ENCODE assay signal across 26 cellular contexts in the genomic region with DNA sequence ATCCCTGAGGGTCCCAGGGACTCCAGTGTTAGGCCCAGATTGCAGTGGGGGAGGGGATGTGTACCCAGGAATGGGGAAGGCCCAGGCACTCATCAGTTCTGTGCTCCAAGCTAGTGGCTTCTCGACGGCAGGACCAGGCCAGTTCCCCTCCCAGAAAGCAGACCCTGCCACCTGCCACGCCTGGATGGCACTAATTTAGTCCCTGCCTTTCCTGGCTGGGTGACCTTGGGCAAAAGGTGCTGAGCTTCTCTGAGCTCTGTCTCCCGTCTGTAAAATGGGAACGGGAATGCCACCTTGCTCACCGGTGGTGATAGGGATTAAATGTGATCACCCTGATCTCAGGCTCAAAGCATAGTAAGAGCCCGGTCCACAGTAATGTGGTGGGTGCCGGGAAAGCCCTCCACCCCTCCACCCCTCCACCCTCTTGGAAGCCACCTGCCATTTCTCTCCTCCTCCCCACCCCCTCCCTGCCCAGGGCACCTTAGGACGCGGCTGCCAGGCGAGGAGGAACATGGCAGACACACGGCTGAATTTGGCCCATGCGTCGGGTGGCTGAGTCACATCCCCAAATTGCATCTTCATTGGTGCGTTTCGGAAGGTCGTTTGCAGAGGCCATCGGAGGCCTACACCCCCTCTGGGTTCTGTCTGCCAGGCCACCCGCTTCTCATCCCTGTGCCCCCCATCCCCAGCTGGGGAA. TPM values are rescaled to one million over a fixed set of nuclear protein-coding genes. Genes with fewer than 3 reads are reported as not detected.
"Had no signal": no experiment of that assay in that cellular context is flagged by ENCODE, and none has a peak within 500 bp of the region (broad histone marks: within the 10 kb centered on the region; RNA-seq: fewer than 3 reads in every experiment).

No MANE protein-coding gene starts in this region.

- H3K36me3 Mint-ChIP-seq: natural killer cell; stimulated activated memory B cell treated with anti-CD40 and anti-IgM and Interleukin-4, amounts not matched to agents 10 μg/mL and 1 μg/mL and 100 μg/mL, for 72 hours had no signal

- H3K9me3 ChIP-seq: colonic mucosa, gastrocnemius medialis, heart right ventricle, lower lobe of right lung, psoas muscle, sigmoid colon, testis, tibial artery had no signal

- FAIRE-seq: keratinocyte had no signal

- H3K36me3 ChIP-seq: colonic mucosa, gastrocnemius medialis, heart right ventricle, lower lobe of right lung, sigmoid colon, tibial artery had no signal

- H3K4me3 Mint-ChIP-seq: dendritic cell treated with granulocyte-macrophage colony-stimulating factor and Interleukin-4, amounts not matched to agents 40 ng/mL and 50 ng/mL, for 4 days; endodermal cell; natural killer cell; stimulated activated memory B cell treated with anti-CD40 and anti-IgM and Interleukin-4, amounts not matched to agents 10 μg/mL and 1 μg/mL and 100 μg/mL, for 72 hours; type B pancreatic cell had no signal

- H3K4me1 ChIP-seq: colonic mucosa, gastrocnemius medialis, lower lobe of right lung, psoas muscle, testis had no signal

- H3K27me3 ChIP-seq: testis had no signal

- H3K9me3 Mint-ChIP-seq: dendritic cell treated with granulocyte-macrophage colony-stimulating factor and Interleukin-4, amounts not matched to agents 40 ng/mL and 50 ng/mL, for 4 days; endodermal cell; natural killer cell; stimulated activated memory B cell treated with anti-CD40 and anti-IgM and Interleukin-4, amounts not matched to agents 10 μg/mL and 1 μg/mL and 100 μg/mL, for 72 hours; type B pancreatic cell had no signal

- H3K4me3 ChIP-seq: colonic mucosa, gastrocnemius medialis, heart right ventricle, lower lobe of right lung, psoas muscle, sigmoid colon, testis, tibial artery had no signal

- H3K27ac Mint-ChIP-seq: dendritic cell treated with granulocyte-macrophage colony-stimulating factor and Interleukin-4, amounts not matched to agents 40 ng/mL and 50 ng/mL, for 4 days; endodermal cell; natural killer cell; stimulated activated memory B cell treated with anti-CD40 and anti-IgM and Interleukin-4, amounts not matched to agents 10 μg/mL and 1 μg/mL and 100 μg/mL, for 72 hours; type B pancreatic cell had no signal

- ATAC-seq: esophagus mucosa; gastrocnemius medialis; heart right ventricle; left ventricle myocardium superior; psoas muscle; right cardiac atrium; stimulated activated memory B cell treated with anti-CD40 and anti-IgM and Interleukin-4, amounts not matched to agents 10 μg/mL and 1 μg/mL and 100 μg/mL, for 72 hours; stimulated activated naive CD8-positive, alpha-beta T cell treated with anti-CD3 and anti-CD28 coated beads, Interleukin-15, Interleukin-2, amounts not matched to agents 100 U/mL and 50 U/mL, for 24 hours had no signal

- DNase-seq: colonic mucosa; effector CD8-positive, alpha-beta T cell; foreskin fibroblast; gastrocnemius medialis; heart right ventricle; hippocampal formation; left ventricle myocardium superior; lower lobe of right lung; natural killer cell; psoas muscle; sigmoid colon; stimulated activated CD4-positive, alpha-beta T cell treated with anti-CD3 and anti-CD28 coated beads, Interleukin-4, amount 100 ng/mL, for 4 hours; stimulated activated naive CD8-positive, alpha-beta T cell treated with anti-CD3 and anti-CD28 coated beads, Interleukin-15, Interleukin-2, amounts not matched to agents 100 U/mL and 50 U/mL, for 24 hours; substantia nigra; testis; tibial artery had no signal

- H3K27ac ChIP-seq: colonic mucosa, epithelial cell of prostate, gastrocnemius medialis, heart right ventricle, lower lobe of right lung, psoas muscle, sigmoid colon, testis, tibial artery had no signal

RNA-seq across cellular contexts. Expression of gene KCNN1, which starts 2.3 kb away (rescaled TPM):
- total RNA-seq: chondrocyte, colonic mucosa, esophagus mucosa, gastrocnemius medialis, left ventricle myocardium superior, lower lobe of right lung, natural killer cell, osteocyte, psoas muscle had no signal
- polyA plus RNA-seq: heart right ventricle, keratinocyte had no signal
